ENCODE assay signal across 7 cellular contexts in the genomic region with DNA sequence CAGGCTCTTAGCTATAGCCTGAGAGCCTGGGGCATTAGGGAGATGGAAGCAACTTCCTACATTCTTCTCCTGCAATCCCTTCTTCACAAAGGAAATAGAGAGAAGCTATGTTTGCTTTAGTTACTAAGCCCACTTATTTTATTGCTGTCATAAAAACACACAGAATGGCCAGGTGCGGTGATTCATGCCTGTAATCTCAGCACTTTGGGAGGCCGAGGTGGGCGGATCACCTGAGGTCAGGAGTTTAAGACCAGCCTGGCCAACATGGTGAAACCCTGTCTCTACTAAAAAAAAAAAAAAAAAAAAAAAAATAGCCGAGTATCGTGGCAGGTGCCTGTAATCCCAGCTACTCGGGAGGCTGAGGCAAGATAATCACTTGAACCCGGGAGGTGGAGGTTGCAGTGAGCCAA.
DNase-seq lines count a peak whose midpoint lies in the region; TF ChIP-seq lines count a peak whose summit lies in the region.
"Not testable (repeated sequence)": the region's sequence is repeated elsewhere in the genome, so short reads cannot be mapped to it uniquely, and the experiment has no call there.

No MANE protein-coding gene starts in this region.

- peak overlapping the region; percentile 86 for H3K27ac Mint-ChIP-seq in progenitor cell of endocrine pancreas

- H3K27ac ChIP-seq in colonic mucosa = peak overlapping the region; percentile 32

- not testable (repeated sequence) for H3K4me1 ChIP-seq in colonic mucosa

- H3K36me3 ChIP-seq in colonic mucosa = not testable (repeated sequence)

- intact Hi-C loops in colonic mucosa (cut with DNase I) = not testable (repeated sequence)

- H3K36me3 Mint-ChIP-seq in progenitor cell of endocrine pancreas (ENCODE audit: insufficient read depth) = not testable (repeated sequence)

- DNase-seq in DMS153 treated with DMSO at 0.1 percent for 48 hours (lab: John Stamatoyannopoulos, UW; ENCODE audit: unreplicated experiment) (peak; percentile 83), HT1080 (ENCODE audit: low read depth) (peak; percentile 49), NCI-H146 treated with DMSO at 0.1 percent for 48 hours (lab: John Stamatoyannopoulos, UW; ENCODE audit: unreplicated experiment) (peak; percentile 59), NCI-H69 (lab: John Stamatoyannopoulos, UW) (peak; percentile 92), RPMI8226 (peak; percentile 19), colonic mucosa (peak; percentile 71)
- not testable (repeated sequence) for DNase-seq in progenitor cell of endocrine pancreas (ENCODE audit: low spot score, unreplicated experiment)

- not testable (repeated sequence) for H3K9me3 Mint-ChIP-seq in progenitor cell of endocrine pancreas (ENCODE audit: low read depth)

- not testable (repeated sequence) for H3K9ac ChIP-seq in colonic mucosa (ENCODE audit: low read depth in 2 of 2, low read length in 2 of 2)

- not testable (repeated sequence) for H3K4me1 Mint-ChIP-seq in progenitor cell of endocrine pancreas (ENCODE audit: low read depth)

- H3K9me3 ChIP-seq in colonic mucosa = not testable (repeated sequence)

- H3K27me3 ChIP-seq in colonic mucosa = not testable (repeated sequence)

- not testable (repeated sequence) for H3K4me3 Mint-ChIP-seq in progenitor cell of endocrine pancreas (ENCODE audit: low read depth)

- peak overlapping the region; percentile 1 for H3K4me3 ChIP-seq in colonic mucosa

- not testable (repeated sequence) for TF ChIP-seq CTCF in colonic mucosa (IDR thresholded peaks at IDR 0.05); progenitor cell of endocrine pancreas (IDR thresholded peaks at IDR 0.05; ENCODE audit: unreplicated experiment)

- not testable (repeated sequence) for H3K27me3 Mint-ChIP-seq in progenitor cell of endocrine pancreas
